In genomic region chr17:76542566-76542971, GRCh38 we compare ENCODE assay signal across 25 cellular contexts. TPM values are rescaled to one million over a fixed set of nuclear protein-coding genes. Genes with fewer than 3 reads are reported as not detected.
DNase-seq lines count a peak whose midpoint lies in the region; ATAC-seq, FAIRE-seq and TF ChIP-seq lines count a peak whose summit lies in the region.
"Had no signal": no experiment of that assay in that cellular context is flagged by ENCODE, and none has a peak within 500 bp of the region (broad histone marks: within the 10 kb centered on the region; RNA-seq: fewer than 3 reads in every experiment).

No MANE protein-coding gene starts in this region.

- H2AK5ac ChIP-seq in H1 (ENCODE audit: low read depth, low read length), result no peak overlapping the region

- H4K8ac ChIP-seq in H1 (ENCODE audit: extremely low read depth, insufficient read depth, low read length), result no peak overlapping the region

- DNase-seq in BE2C (no peak), H1 (ENCODE audit: low read depth in 1 of 2, low spot score in 2 of 2) (no peak), posterior vena cava (ENCODE audit: low spot score) (no peak)
- DNase-seq in activated CD8-positive, alpha-beta memory T cell treated with anti-CD3 and anti-CD28 coated beads, Interleukin-2, amount 50 U/mL, for 4 hours, result no peak
- DNase-seq: ACHN; activated CD4-positive, alpha-beta T cell treated with anti-CD3 and anti-CD28 coated beads for 36 hours; activated effector memory CD4-positive, alpha-beta T cell treated with Interleukin-2 at 50 U/mL for 16 hours; activated naive CD8-positive, alpha-beta T cell treated with anti-CD3 and anti-CD28 coated beads, Interleukin-2, amount 10 ng/mL, durations not matched to agents 7 days and 5 days; DMS79; GDM1; HFFc6; Kasumi-1; MV-4-11; NCI-H146; NCI-H446 treated with DMSO at 0.1 percent for 48 hours; RPMI8226; stimulated activated naive CD4-positive, alpha-beta T cell treated with Interleukin-2 at 50 U/mL for 16 hours; thyroid gland had no signal

- no peak overlapping the region for H3K14ac ChIP-seq in H1 (ENCODE audit: insufficient read length)

- H2BK120ac ChIP-seq in H1 (replicated peaks; ENCODE audit: low read depth, low read length), result no peak overlapping the region

- no peak overlapping the region for H3K23ac ChIP-seq in H1 (ENCODE audit: insufficient read length)

- H2BK20ac ChIP-seq in H1 (ENCODE audit: low read length), result no peak overlapping the region

- no peak overlapping the region for H3K18ac ChIP-seq in H1 (ENCODE audit: extremely low read depth, low read length)

- TF ChIP-seq CTCF in BE2C (IDR thresholded peaks at IDR 0.05; ENCODE audit: low read depth, low read length) (no peak), HEK293 (tag by site-specific recombination; IDR thresholded peaks at IDR 0.05) (no peak), H1 (IDR thresholded peaks at IDR 0.05; ENCODE audit: control extremely low read depth in 1 of 3, insufficient read depth in 1 of 3, low read depth in 1 of 3, low read length in 3 of 3) (no peak), parathyroid adenoma (IDR thresholded peaks at IDR 0.05) (no peak)

- peak overlapping the region; percentile 6; the same call in 1 of the 2 replicates for H2BK12ac ChIP-seq in H1 (ENCODE audit: low read depth, low read length)

- peak overlapping the region; percentile 78 for H3K4me3 ChIP-seq in BE2C (ENCODE audit: low read depth, low read length)
- no peak overlapping the region for H3K4me3 ChIP-seq in HEK293 (ENCODE audit: low read depth, low read length)
- no peak overlapping the region for H3K4me3 ChIP-seq in H1 (ENCODE audit: extremely low read depth in 1 of 4, insufficient read depth in 2 of 4, low read depth in 3 of 4, low read length in 4 of 4)
- H3K4me3 ChIP-seq in parathyroid adenoma (ENCODE audit: low read depth, low read length), result no peak overlapping the region
- H3K4me3 ChIP-seq: SK-N-MC, thyroid gland had no signal

- peaks cover 0 to 2% of the 10 kb centered on the region in 2 experiments for H4K20me1 ChIP-seq in H1 (replicated peaks in 1 of 2; ENCODE audit: control insufficient read depth in 1 of 2, insufficient read depth in 2 of 2, low read length in 2 of 2)

- TF ChIP-seq EP300 in H1 (IDR thresholded peaks at IDR 0.05; ENCODE audit: borderline replicate concordance in 1 of 2, low read depth in 2 of 2, low read length in 2 of 2), result no peak

- 88% methylated on average over 10 of the region's 10 CpGs; no CpG with 5 or more reads in 1 of the 2 experiments for WGBS in H1 (ENCODE audit: extremely low coverage in 1 of 2, insufficient coverage in 1 of 2, insufficient read length in 1 of 2, insufficient replicate concordance in 2 of 2, low coverage in 1 of 2, low lambda C conversion rate in 2 of 2, missing lambda C conversion rate in 1 of 2), 2 experiments

- H3K9ac ChIP-seq in H1 (replicated peaks in 1 of 4; ENCODE audit: extremely low read depth in 1 of 4, low read depth in 3 of 4, low read length in 3 of 4), result no peak overlapping the region
- H3K9ac ChIP-seq in parathyroid adenoma, result peak overlapping the region; percentile 7

- no peak overlapping the region for H2AFZ ChIP-seq in H1 (ENCODE audit: low read length)
- peak overlapping the region; percentile 44 for H2AFZ ChIP-seq in parathyroid adenoma

- H3K9me3 ChIP-seq in BE2C (no peaks in the 10 kb centered on the region), HEK293 (ENCODE audit: control insufficient read depth, insufficient read depth, low read depth, low read length) (no peaks in the 10 kb centered on the region), H1 (ENCODE audit: insufficient read depth in 2 of 2, low read depth in 1 of 2, low read length in 1 of 2) (no peaks in the 10 kb centered on the region), parathyroid adenoma (ENCODE audit: control insufficient read depth, low read length) (no peaks in the 10 kb centered on the region)
- H3K9me3 ChIP-seq: thyroid gland had no signal

- no peak for TF ChIP-seq POLR2A in H1 (IDR thresholded peaks at IDR 0.05; ENCODE audit: control extremely low read depth in 1 of 2, low read depth in 2 of 2, low read length in 2 of 2)

- no peak overlapping the region for H3K4ac ChIP-seq in H1 (replicated peaks; ENCODE audit: insufficient read length, low read depth, low read length)

- H3K23me2 ChIP-seq in H1 (ENCODE audit: low read depth, low read length), result peaks cover 9% of the 10 kb centered on the region

- H4K5ac ChIP-seq in H1 (ENCODE audit: insufficient read length, low read depth, low read length), result no peak overlapping the region

- no peak for ATAC-seq in GM18498 (IDR thresholded peaks at IDR 0.05; ENCODE audit: unreplicated experiment)
- ATAC-seq: activated CD4-positive, alpha-beta T cell treated with anti-CD3 and anti-CD28 coated beads for 36 hours; sciatic nerve had no signal

- peaks cover 46% of the 10 kb centered on the region for H3K4me1 ChIP-seq in BE2C
- peaks cover 18% of the 10 kb centered on the region for H3K4me1 ChIP-seq in HEK293 (ENCODE audit: control insufficient read depth, insufficient read depth, low read length)
- peaks cover 0 to 39% (median 19%) of the 10 kb centered on the region in 4 experiments; a peak in 6 of 7 replicates for H3K4me1 ChIP-seq in H1 (replicated peaks in 1 of 4; ENCODE audit: control insufficient read depth in 3 of 4, insufficient read depth in 4 of 4, low read length in 3 of 4)
- H3K4me1 ChIP-seq in parathyroid adenoma, result peaks cover 60% of the 10 kb centered on the region

- no peak for TF ChIP-seq RAD21 in H1 (IDR thresholded peaks at IDR 0.05 in 1 of 2, conservative IDR thresholded peaks at IDR 0.05 in 1 of 2; ENCODE audit: low read depth in 2 of 2, low read length in 2 of 2)

- H3K4me2 ChIP-seq in H1 (ENCODE audit: insufficient read depth in 1 of 2, low read depth in 2 of 2, low read length in 2 of 2), result no peak overlapping the region
- no peak overlapping the region for H3K4me2 ChIP-seq in parathyroid adenoma (ENCODE audit: low read length)

- CTCF ChIA-PET in HEK293 (lab: Yijun Ruan, JAX) (interaction anchor here (0.7 to 1.5 kb wide), 4 partner anchors 14 to 83 kb away, joined by 3 to 6 read pairs (median 4); no protein-coding TSS in a partner anchor), H1 (lab: Charles Lee; ENCODE audit: partially characterized antibody) (interaction anchor here (1.3 to 15.6 kb wide), 5 partner anchors 9 to 35 kb away, joined by 4 to 260 read pairs (median 41); no protein-coding TSS in a partner anchor)

- H4K91ac ChIP-seq in H1 (replicated peaks; ENCODE audit: insufficient read length, low read length), result no peak overlapping the region

- H3K27me3 ChIP-seq in BE2C (no peaks in the 10 kb centered on the region), H1 (replicated peaks in 1 of 4; ENCODE audit: control insufficient read depth in 3 of 4, extremely low read depth in 1 of 4, insufficient read depth in 3 of 4, low read length in 3 of 4) (peaks cover 5 to 24% (median 23%) of the 10 kb centered on the region in 4 experiments), parathyroid adenoma (ENCODE audit: control insufficient read depth, insufficient read depth, low read length) (no peaks in the 10 kb centered on the region)
- H3K27me3 ChIP-seq: thyroid gland had no signal

- peaks cover 5% of the 10 kb centered on the region for H3K36me3 ChIP-seq in BE2C
- peaks cover 0 to 7% of the 10 kb centered on the region in 2 experiments; a peak in 1 of 3 replicates for H3K36me3 ChIP-seq in HEK293 (ENCODE audit: control insufficient read depth in 2 of 2, insufficient read depth in 1 of 2, low read length in 2 of 2)
- H3K36me3 ChIP-seq in H1 (ENCODE audit: control insufficient read depth in 2 of 4, insufficient read depth in 4 of 4, low read length in 3 of 4), result no peaks in the 10 kb centered on the region
- H3K36me3 ChIP-seq in parathyroid adenoma (ENCODE audit: control insufficient read depth, insufficient read depth, low read length), result no peaks in the 10 kb centered on the region
- H3K36me3 ChIP-seq: thyroid gland had no signal

- intact Hi-C loops in posterior vena cava (cut with DNase I), result no loop called here

- no peak overlapping the region for H2BK15ac ChIP-seq in H1 (ENCODE audit: low read length)

- H3K56ac ChIP-seq in H1 (replicated peaks; ENCODE audit: insufficient read length, low read depth, low read length), result no peak overlapping the region

- POLR2A ChIA-PET in HEK293 (lab: Yijun Ruan, JAX) (interaction anchor here (0.5 to 1.3 kb wide), 3 partner anchors 14 to 239 kb away, joined by 3 to 8 read pairs (median 3); no protein-coding TSS in a partner anchor), H1 (lab: Charles Lee; ENCODE audit: partially characterized antibody) (interaction anchor here (1.1 to 2.2 kb wide), 4 partner anchors 17 to 158 kb away, joined by 3 to 12 read pairs (median 4); partner anchors contain the start of genes RHBDF2 and SPHK1)

- H3K79me2 ChIP-seq in H1 (ENCODE audit: control insufficient read depth in 1 of 2, insufficient read depth in 2 of 2, low read length in 2 of 2), result no peaks in the 10 kb centered on the region; a peak in 1 of 4 replicates
- H3K79me2 ChIP-seq in parathyroid adenoma, result no peaks in the 10 kb centered on the region

- H3K27ac ChIP-seq in HEK293 (ENCODE audit: extremely low read depth, low read depth, low read length) (no peak overlapping the region), H1 (ENCODE audit: low read depth, low read length) (no peak overlapping the region), parathyroid adenoma (peak overlapping the region; percentile 95)
- H3K27ac ChIP-seq: SK-N-MC, thyroid gland had no signal

- no peak for FAIRE-seq in H1 (lab: Jason Lieb, UNC)
- FAIRE-seq: GM18507 had no signal

- H2BK5ac ChIP-seq in H1 (ENCODE audit: low read depth, low read length), result 0 out of 2 replicates have a peak overlapping the region, but pooled peaks have one; percentile 45

- no peaks in the 10 kb centered on the region for H3K79me1 ChIP-seq in H1 (ENCODE audit: low read depth, low read length)

RNA-seq across cellular contexts. Expression of gene PRCD, which starts 2.7 kb away (rescaled TPM):
- 44.2 TPM for polyA plus RNA-seq in BE2C (2012; ENCODE audit: insufficient read depth, insufficient read length, low read depth)
- total RNA-seq in H1 (2021; fragmentation: NEBNext Ultra II Directional; extraction: Animal tissue kit (Norgen Biotek cat#: 25700)), result 1.4 and 2.1 TPM in 2 replicates
- polyA plus RNA-seq in H1 (2011; rRNA removed), result 0.77 and 1.1 TPM in 2 replicates
- 1.4 TPM for polyA plus RNA-seq in H1 (2011; cell fraction: cytosol; rRNA removed)
- 3.1 TPM for polyA plus RNA-seq in H1 (2011; cell fraction: nucleus; rRNA removed)
- polyA plus RNA-seq in H1 (2012, experiment 1 of 2), result 1.1 to 1.6 TPM (median 1.5 TPM) in 4 replicates
- 2.3 TPM for polyA plus RNA-seq in H1 (2012, experiment 2 of 2)
- polyA plus RNA-seq in H1 (2013, experiment 1 of 2), result 2.0 TPM
- polyA plus RNA-seq in H1 (2013, experiment 2 of 2), result 1.5 TPM
- polyA minus RNA-seq in H1 (2011; rRNA and poly(A)+ RNA removed), result 0.12 and 0.22 TPM in 2 replicates
- polyA minus RNA-seq in H1 (2011; cell fraction: cytosol; rRNA and poly(A)+ RNA removed), result not detected
- polyA minus RNA-seq in H1 (2011; cell fraction: nucleus; rRNA and poly(A)+ RNA removed), result 3.5 TPM
- total RNA-seq in posterior vena cava, result 1 to 10 TPM; 1.6 to 4.7 TPM
- total RNA-seq: activated CD4-positive, alpha-beta T cell treated with anti-CD3 and anti-CD28 coated beads for 36 hours; HFFc6; T-helper 2 cell treated with Interferon-gamma antibody and Interleukin-4, amounts not matched to agents 100 ng/mL and 5 ng/mL, for 36 hours had no signal

RNA-seq across cellular contexts. Expression of gene CYGB, which starts 5.1 kb away (rescaled TPM):
- polyA plus RNA-seq in BE2C (2012; ENCODE audit: insufficient read depth, insufficient read length, low read depth), result 160 TPM
- total RNA-seq in H1 (2021; fragmentation: NEBNext Ultra II Directional; extraction: Animal tissue kit (Norgen Biotek cat#: 25700)), result 3.7 and 4.0 TPM in 2 replicates
- polyA plus RNA-seq in H1 (2011; rRNA removed), result 2.7 and 3.3 TPM in 2 replicates
- 1.7 TPM for polyA plus RNA-seq in H1 (2011; cell fraction: cytosol; rRNA removed)
- 1.7 TPM for polyA plus RNA-seq in H1 (2011; cell fraction: nucleus; rRNA removed)
- polyA plus RNA-seq in H1 (2012, experiment 1 of 2), result 1.4 to 3.4 TPM (median 2.9 TPM) in 4 replicates
- polyA plus RNA-seq in H1 (2012, experiment 2 of 2), result 4.0 TPM
- polyA plus RNA-seq in H1 (2013, experiment 1 of 2), result 2.8 TPM
- 2.8 TPM for polyA plus RNA-seq in H1 (2013, experiment 2 of 2)
- polyA minus RNA-seq in H1 (2011; rRNA and poly(A)+ RNA removed), result 0.19 and 1.4 TPM in 2 replicates
- polyA minus RNA-seq in H1 (2011; cell fraction: cytosol; rRNA and poly(A)+ RNA removed), result 0.66 TPM
- polyA minus RNA-seq in H1 (2011; cell fraction: nucleus; rRNA and poly(A)+ RNA removed), result 0.80 TPM
- 10 to 100 TPM; 16.3 to 24.5 TPM for total RNA-seq in posterior vena cava
- total RNA-seq: activated CD4-positive, alpha-beta T cell treated with anti-CD3 and anti-CD28 coated beads for 36 hours had no signal

RNA-seq across cellular contexts. Expression of gene RHBDF2, which starts 41.3 kb away (rescaled TPM):
- 4.0 TPM for polyA plus RNA-seq in BE2C (2012; ENCODE audit: insufficient read depth, insufficient read length, low read depth)
- total RNA-seq in H1 (2021; fragmentation: NEBNext Ultra II Directional; extraction: Animal tissue kit (Norgen Biotek cat#: 25700)), result 25.9 and 26.2 TPM in 2 replicates
- polyA plus RNA-seq in H1 (2011; rRNA removed), result 21.2 and 27.9 TPM in 2 replicates
- 15.5 TPM for polyA plus RNA-seq in H1 (2011; cell fraction: cytosol; rRNA removed)
- 46.6 TPM for polyA plus RNA-seq in H1 (2011; cell fraction: nucleus; rRNA removed)
- polyA plus RNA-seq in H1 (2012, experiment 1 of 2), result 16.4 to 25.4 TPM (median 22.4 TPM) in 4 replicates
- 15.6 TPM for polyA plus RNA-seq in H1 (2012, experiment 2 of 2)
- polyA plus RNA-seq in H1 (2013, experiment 1 of 2), result 30.8 TPM
- polyA plus RNA-seq in H1 (2013, experiment 2 of 2), result 30.3 TPM
- polyA minus RNA-seq in H1 (2011; rRNA and poly(A)+ RNA removed), result 12.5 and 16.5 TPM in 2 replicates
- polyA minus RNA-seq in H1 (2011; cell fraction: cytosol; rRNA and poly(A)+ RNA removed), result 16.4 TPM
- 22.9 TPM for polyA minus RNA-seq in H1 (2011; cell fraction: nucleus; rRNA and poly(A)+ RNA removed)
- total RNA-seq in posterior vena cava, result 10 to 100 TPM; 26.7 to 31.4 TPM

RNA-seq across cellular contexts. Expression of gene ST6GALNAC2, which starts 43.1 kb away (rescaled TPM):
- polyA plus RNA-seq in BE2C (2012; ENCODE audit: insufficient read depth, insufficient read length, low read depth), result not detected
- not detected in 2 replicates for total RNA-seq in H1 (2021; fragmentation: NEBNext Ultra II Directional; extraction: Animal tissue kit (Norgen Biotek cat#: 25700))
- 0.09 TPM in 1 of 2 replicates, not detected in the other for polyA plus RNA-seq in H1 (2011; rRNA removed)
- polyA plus RNA-seq in H1 (2011; cell fraction: cytosol; rRNA removed), result not detected
- not detected for polyA plus RNA-seq in H1 (2011; cell fraction: nucleus; rRNA removed)
- polyA plus RNA-seq in H1 (2012, experiment 1 of 2), result not detected in 4 replicates
- not detected for polyA plus RNA-seq in H1 (2012, experiment 2 of 2)
- polyA plus RNA-seq in H1 (2013, experiment 1 of 2), result not detected
- not detected for polyA plus RNA-seq in H1 (2013, experiment 2 of 2)
- not detected in 2 replicates for polyA minus RNA-seq in H1 (2011; rRNA and poly(A)+ RNA removed)
- polyA minus RNA-seq in H1 (2011; cell fraction: cytosol; rRNA and poly(A)+ RNA removed), result not detected
- not detected for polyA minus RNA-seq in H1 (2011; cell fraction: nucleus; rRNA and poly(A)+ RNA removed)
- total RNA-seq in posterior vena cava, result 1 to 10 TPM; 3.0 to 3.1 TPM
- total RNA-seq: T-helper 2 cell treated with Interferon-gamma antibody and Interleukin-4, amounts not matched to agents 100 ng/mL and 5 ng/mL, for 36 hours had no signal
